In genomic region chr18:48036641-48037421, GRCh38 we compare ENCODE assay signal across 15 cellular contexts.
A peak's percentile ranks its signal among the peaks of the same experiment; 100 is the strongest.
DNase-seq lines count a peak whose midpoint lies in the region; ATAC-seq and TF ChIP-seq lines count a peak whose summit lies in the region.
"Had no signal": no experiment of that assay in that cellular context is flagged by ENCODE, and none has a peak within 500 bp of the region (broad histone marks: within the 10 kb centered on the region; RNA-seq: fewer than 3 reads in every experiment).

No MANE protein-coding gene starts in this region.

- no peak overlapping the region for H3K27ac ChIP-seq in gastroesophageal sphincter
- H3K27ac ChIP-seq in sigmoid colon, result peak overlapping the region in 1 of 4 donors; percentile 32

- H3K4me1 Mint-ChIP-seq in progenitor cell of endocrine pancreas (ENCODE audit: low read depth), result no peaks in the 10 kb centered on the region

- TF ChIP-seq EP300 in gastroesophageal sphincter (IDR thresholded peaks at IDR 0.05) (no peak), sigmoid colon (IDR thresholded peaks at IDR 0.05) (no peak)

- peaks cover 9% of the 10 kb centered on the region for H3K27me3 Mint-ChIP-seq in progenitor cell of endocrine pancreas

- WGBS in gastroesophageal sphincter (ENCODE audit: low coverage in 1 of 2), 2 donors, result 72 to 100% methylated on average over 3 to 12 of the region's 14 CpGs
- 82 to 84% methylated on average over 14 of the region's 14 CpGs for WGBS in sigmoid colon, 2 donors

- H3K36me3 ChIP-seq in gastroesophageal sphincter (peaks cover 0 to 15% of the 10 kb centered on the region in 2 donors), sigmoid colon (no peaks in the 10 kb centered on the region)

- H3K9me3 ChIP-seq in gastroesophageal sphincter (no peaks in the 10 kb centered on the region), sigmoid colon (no peaks in the 10 kb centered on the region)

- TF ChIP-seq CTCF in gastroesophageal sphincter (IDR thresholded peaks at IDR 0.05), result no peak
- no peak for TF ChIP-seq CTCF in sigmoid colon (IDR thresholded peaks at IDR 0.05)
- TF ChIP-seq CTCF in progenitor cell of endocrine pancreas (IDR thresholded peaks at IDR 0.05; ENCODE audit: unreplicated experiment), result no peak

- intact Hi-C loops in sigmoid colon (cut with DNase I), result no loop called here

- ATAC-seq in gastroesophageal sphincter (peak; percentile 39), HG03378 (IDR thresholded peaks at IDR 0.05; ENCODE audit: unreplicated experiment) (no peak), HG02798 (IDR thresholded peaks at IDR 0.05; ENCODE audit: poor library complexity, unreplicated experiment) (no peak)
- ATAC-seq: CD8-positive, alpha-beta T cell; PC-3 had no signal

- no peak overlapping the region for H3K4me3 Mint-ChIP-seq in progenitor cell of endocrine pancreas (ENCODE audit: low read depth)
- H3K4me3 Mint-ChIP-seq: CD8-positive, alpha-beta T cell had no signal

- H3K36me3 Mint-ChIP-seq in progenitor cell of endocrine pancreas (ENCODE audit: insufficient read depth), result no peaks in the 10 kb centered on the region
- H3K36me3 Mint-ChIP-seq: CD8-positive, alpha-beta T cell had no signal

- DNase-seq in NCI-H1417 (lab: John Stamatoyannopoulos, UW), result peak in 2 of 3 experiments; percentile 41 to 52
- DNase-seq in NCI-H1417 treated with DMSO at 0.1 percent for 48 hours (lab: John Stamatoyannopoulos, UW), result no peak
- peak; percentile 26 for DNase-seq in NCI-H524 treated with DMSO at 0.1 percent for 48 hours (lab: John Stamatoyannopoulos, UW)
- peak; percentile 40 for DNase-seq in sigmoid colon
- no peak for DNase-seq in progenitor cell of endocrine pancreas (ENCODE audit: low spot score, unreplicated experiment)
- DNase-seq: activated CD4-positive, alpha-beta T cell treated with anti-CD3 and anti-CD28 coated beads for 48 hours; CD8-positive, alpha-beta T cell; nucleus accumbens; PC-3; stimulated activated CD4-positive, alpha-beta T cell treated with anti-CD3 and anti-CD28 coated beads, Interleukin-12 subunit alpha, Interleukin-12 subunit beta, amount 100 ng/mL, for 4 hours; T-helper 2 cell had no signal

- H3K9me3 Mint-ChIP-seq in progenitor cell of endocrine pancreas (ENCODE audit: low read depth), result no peaks in the 10 kb centered on the region
- H3K9me3 Mint-ChIP-seq: activated T-helper 2 cell treated with anti-CD3 and anti-CD28 coated beads, Interferon-gamma antibody, Interleukin-2, Interleukin-4, amounts not matched to agents 10 μg/mL and 5 μg/mL and 100 μg/mL, durations not matched to agents 14 hours and 24 hours and 36 hours; CD8-positive, alpha-beta T cell had no signal

- H3K27me3 ChIP-seq in gastroesophageal sphincter, result no peaks in the 10 kb centered on the region
- no peaks in the 10 kb centered on the region for H3K27me3 ChIP-seq in sigmoid colon

- H3K4me3 ChIP-seq in gastroesophageal sphincter (no peak overlapping the region), sigmoid colon (no peak overlapping the region)

- no peak overlapping the region for H3K27ac Mint-ChIP-seq in progenitor cell of endocrine pancreas
- H3K27ac Mint-ChIP-seq: activated T-helper 2 cell treated with anti-CD3 and anti-CD28 coated beads, Interferon-gamma antibody, Interleukin-2, Interleukin-4, amounts not matched to agents 10 μg/mL and 5 μg/mL and 100 μg/mL, durations not matched to agents 14 hours and 24 hours and 36 hours; CD8-positive, alpha-beta T cell had no signal

- peaks cover 0 to 7% (median 0%) of the 10 kb centered on the region in 3 donors for H3K4me1 ChIP-seq in gastroesophageal sphincter
- H3K4me1 ChIP-seq in sigmoid colon, result no peaks in the 10 kb centered on the region

- TF ChIP-seq POLR2A in gastroesophageal sphincter (IDR thresholded peaks at IDR 0.05) (no peak), sigmoid colon (IDR thresholded peaks at IDR 0.05) (no peak)

Comparison
In these comparisons a context has a peak if more than half of its experiments do, and no peak if none do; other contexts are left out.
1. DNase-seq: peak in NCI-H1417 (2 of 3), NCI-H524 treated with DMSO at 0.1 percent for 48 hours (single experiment) and sigmoid colon (single experiment); none in NCI-H1417 treated with DMSO at 0.1 percent for 48 hours (single experiment) and progenitor cell of endocrine pancreas (single experiment).